Comparison of ENCODE assay signal across 8 cellular contexts in genomic region chr12:2034633-2035420, GRCh38. TPM values are rescaled to one million over a fixed set of nuclear protein-coding genes. Genes with fewer than 3 reads are reported as not detected.
DNase-seq lines count a peak whose midpoint lies in the region; ATAC-seq and TF ChIP-seq lines count a peak whose summit lies in the region.

No MANE protein-coding gene starts in this region.

- H3K4me3 ChIP-seq in AG04449 (ENCODE audit: low read depth, low read length) (peak overlapping the region; percentile 47), OCI-LY1 (ENCODE audit: low read depth, low read length, poor library complexity, severe bottlenecking) (peak overlapping the region; percentile 52), esophagus muscularis mucosa (peak overlapping the region; percentile 42 to 49 (median 44)), muscle layer of duodenum (ENCODE audit: low read depth in 1 of 2, low read length in 2 of 2) (peak overlapping the region; percentile 58 to 63)

- peak overlapping the region; percentile 74 for H3K4me2 ChIP-seq in OCI-LY1 (ENCODE audit: low read length)

- no peaks in the 10 kb centered on the region for H4K20me1 ChIP-seq in OCI-LY1 (ENCODE audit: insufficient read depth, low read length)

- H3K79me2 ChIP-seq in OCI-LY1 (ENCODE audit: insufficient read depth, low read length): no peaks in the 10 kb centered on the region

- 0 out of 2 replicates have a peak, but pooled peaks cover 2% of the 10 kb centered on the region for H3K27me3 ChIP-seq in OCI-LY1 (ENCODE audit: insufficient read depth, low read length)
- H3K27me3 ChIP-seq in esophagus muscularis mucosa: no peaks in the 10 kb centered on the region
- no peaks in the 10 kb centered on the region for H3K27me3 ChIP-seq in muscle layer of duodenum (ENCODE audit: low read depth, low read length)

- no peak overlapping the region for H2AFZ ChIP-seq in OCI-LY1 (ENCODE audit: low read length)

- H3K9ac ChIP-seq in OCI-LY1 (ENCODE audit: low read length): peak overlapping the region; percentile 15; the same call in 1 of the 2 replicates

- no peak overlapping the region for H3K27ac ChIP-seq in OCI-LY1 (ENCODE audit: low read depth, low read length, poor library complexity, severe bottlenecking)
- peak overlapping the region in 2 of 4 donors; percentile 52 to 53 for H3K27ac ChIP-seq in esophagus muscularis mucosa (replicated peaks in 1 of 4)
- no peak overlapping the region for H3K27ac ChIP-seq in muscle layer of duodenum (ENCODE audit: low read length)

- H3K9me2 ChIP-seq in OCI-LY1 (ENCODE audit: low read depth, low read length): no peaks in the 10 kb centered on the region

- H3K9me3 ChIP-seq in OCI-LY1 (ENCODE audit: low read length) (no peaks in the 10 kb centered on the region), esophagus muscularis mucosa (no peaks in the 10 kb centered on the region), muscle layer of duodenum (ENCODE audit: control insufficient read depth in 1 of 2, low read length in 2 of 2) (no peaks in the 10 kb centered on the region)

- POLR2A ChIA-PET in AG04449 (lab: Yijun Ruan, JAX): no interaction called here

- ATAC-seq in GM19025 (IDR thresholded peaks at IDR 0.05; ENCODE audit: low read depth, unreplicated experiment): peak; percentile 61

- CTCF ChIA-PET in AG04449 (lab: Yijun Ruan, JAX): interaction anchor here (0.7 to 4.7 kb wide), 38 partner anchors 8 to 548 kb away, joined by 3 to 57 read pairs (median 4); no protein-coding TSS in a partner anchor

- intact Hi-C loops in esophagus muscularis mucosa (cut with DNase I): loop anchor here (2.0 to 5.0 kb wide), 3 partner anchors 93 to 547 kb away; no protein-coding TSS in a partner anchor

- TF ChIP-seq CTCF in AG04449 (IDR thresholded peaks at IDR 0.05; ENCODE audit: insufficient read depth, low read length, missing control alignments) (peak; percentile 92), OCI-LY1 (IDR thresholded peaks at IDR 0.05; ENCODE audit: low read length) (peak; percentile 97), esophagus muscularis mucosa (IDR thresholded peaks at IDR 0.05) (peak in 2 of 3 experiments; percentile 97)

- DNase-seq in AG04449 (ENCODE audit: low read depth, low spot score) (no peak), HT1080 (ENCODE audit: low read depth) (peak; percentile 68), esophagus muscularis mucosa (ENCODE audit: extremely low spot score) (peak; percentile 94)
- DNase-seq in activated T-cell treated with anti-CD3 and anti-CD28 coated beads, Interleukin-2, amount 50 U/mL, for 1 hour: peak; percentile 89
- DNase-seq in stimulated activated CD8-positive, alpha-beta memory T cell treated with anti-CD3 and anti-CD28 coated beads, Interleukin-4, amount 100 ng/mL, for 48 hours: peak; percentile 92

- TF ChIP-seq EP300 in esophagus muscularis mucosa (IDR thresholded peaks at IDR 0.05): no peak

- no peaks in the 10 kb centered on the region for H3K36me3 ChIP-seq in OCI-LY1 (ENCODE audit: insufficient read depth, low read length)
- H3K36me3 ChIP-seq in esophagus muscularis mucosa: no peaks in the 10 kb centered on the region
- H3K36me3 ChIP-seq in muscle layer of duodenum (ENCODE audit: control insufficient read depth in 1 of 2, insufficient read depth in 2 of 2, low read length in 2 of 2): no peaks in the 10 kb centered on the region

- H3K4me1 ChIP-seq in OCI-LY1 (ENCODE audit: insufficient read depth, low read length, severe bottlenecking) (peaks cover 9% of the 10 kb centered on the region), esophagus muscularis mucosa (peaks cover 18 to 37% (median 25%) of the 10 kb centered on the region in 4 donors), muscle layer of duodenum (ENCODE audit: control insufficient read depth in 1 of 2, insufficient read depth in 2 of 2, low read length in 2 of 2) (peaks cover 0 to 7% of the 10 kb centered on the region in 2 donors)

- no peak for TF ChIP-seq POLR2A in esophagus muscularis mucosa (IDR thresholded peaks at IDR 0.05; ENCODE audit: low read depth)

- H3F3A ChIP-seq in OCI-LY1 (ENCODE audit: insufficient read depth, low read length): no peaks in the 10 kb centered on the region

- 29% methylated on average over 19 of the region's 47 CpGs for WGBS in esophagus muscularis mucosa

RNA-seq across cellular contexts. Expression of gene CACNA1C, which starts 18.0 kb away (rescaled TPM):
- total RNA-seq in HT1080 (2014; rRNA removed; shearing (Covaris generic)): not detected in 2 replicates
- polyA plus RNA-seq in HT1080 (2015; cell fraction: cytosol; rRNA removed): not detected in 2 replicates
- 0.02 and 0.18 TPM in 2 replicates for polyA plus RNA-seq in HT1080 (2015; cell fraction: nucleus; rRNA removed)
- total RNA-seq in esophagus muscularis mucosa: 100 to 1,000 TPM in 1 of 4 donors, 10 to 100 TPM in 3; 44.1 to 104 (median 49.4) TPM

RNA-seq across cellular contexts. Expression of gene DCP1B, which starts 30.6 kb away (rescaled TPM):
- total RNA-seq in HT1080 (2014; rRNA removed; shearing (Covaris generic)): 13.0 and 15.9 TPM in 2 replicates
- polyA plus RNA-seq in HT1080 (2015; cell fraction: cytosol; rRNA removed): 22.2 and 23.5 TPM in 2 replicates
- 28.2 and 28.6 TPM in 2 replicates for polyA plus RNA-seq in HT1080 (2015; cell fraction: nucleus; rRNA removed)
- total RNA-seq in esophagus muscularis mucosa: 10 to 100 TPM; 22.0 to 26.5 (median 24.4) TPM

Comparison
In these comparisons a context has a peak if more than half of its experiments do, and no peak if none do; other contexts are left out.
1. RNA of gene CACNA1C, which starts 18.0 kb away (total RNA-seq): 44.1 to 104 TPM in esophagus muscularis mucosa; not detected in HT1080; every median in the first group is over 10 times any median in the second.
2. Peak in every context shown above with its lines, with median percentiles within 50 percentile points of each other: H3K4me3 ChIP-seq and CTCF ChIP-seq.